ENCODE assay signal across 19 cellular contexts in the genomic region with DNA sequence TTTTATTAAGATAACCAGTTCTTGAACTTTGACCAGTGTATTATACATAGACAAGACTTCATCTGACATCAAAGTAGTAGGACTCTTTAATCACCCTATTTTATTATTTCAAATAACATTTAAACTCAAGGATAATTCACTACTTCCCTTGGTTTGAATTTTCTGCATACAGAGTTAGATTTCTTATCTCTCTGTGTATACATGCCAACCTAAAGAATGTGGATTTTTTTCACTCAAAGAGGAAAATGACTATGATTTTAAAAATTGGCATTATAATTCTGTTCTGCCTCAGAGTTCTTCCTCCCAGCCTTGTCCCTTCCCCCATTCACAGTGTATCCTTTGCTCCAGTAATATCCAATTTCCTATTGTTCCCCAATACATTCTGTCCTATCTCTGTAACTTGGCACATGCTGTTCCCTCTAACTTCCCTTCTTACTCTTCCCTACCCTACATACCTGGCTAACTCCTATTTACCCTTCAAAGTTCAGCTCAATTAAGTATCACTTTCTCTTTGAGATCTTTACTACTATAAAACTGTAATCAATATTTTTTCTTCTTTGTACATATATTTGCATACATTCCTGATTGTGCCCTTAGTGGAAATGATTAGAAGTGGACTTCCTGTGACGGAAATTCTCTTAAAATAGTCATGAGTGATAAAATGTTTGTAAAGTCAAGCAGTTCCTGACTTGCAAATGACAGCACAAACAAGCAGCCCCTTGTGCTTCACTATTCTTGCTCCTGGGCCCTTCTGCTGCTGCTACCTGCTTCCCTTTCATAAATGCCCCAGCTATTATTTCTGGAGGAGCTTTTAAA. TPM values are rescaled to one million over a fixed set of nuclear protein-coding genes. Genes with fewer than 3 reads are reported as not detected.
DNase-seq lines count a peak whose midpoint lies in the region; ATAC-seq, FAIRE-seq and TF ChIP-seq lines count a peak whose summit lies in the region.
"Had no signal": no experiment of that assay in that cellular context is flagged by ENCODE, and none has a peak within 500 bp of the region (broad histone marks: within the 10 kb centered on the region; RNA-seq: fewer than 3 reads in every experiment).

No MANE protein-coding gene starts in this region.

- no peak for TF ChIP-seq RAD21 in K562 (CRISPR knock-in tag; conservative IDR thresholded peaks at IDR 0.05 in 1 of 2, IDR thresholded peaks at IDR 0.05 in 1 of 2)
- no peak for TF ChIP-seq RAD21 in liver (IDR thresholded peaks at IDR 0.05)

- no peak for TF ChIP-seq POLR2A in K562 (conservative IDR thresholded peaks at IDR 0.05)

- H3K79me2 ChIP-seq in K562 (ENCODE audit: control insufficient read depth, insufficient read depth, low read length), result no peaks in the 10 kb centered on the region

- H3K4me1 ChIP-seq in HEK293 (ENCODE audit: control insufficient read depth, insufficient read depth, low read length) (no peaks in the 10 kb centered on the region), K562 (replicated peaks in 1 of 2; ENCODE audit: control insufficient read depth in 2 of 2, insufficient read depth in 2 of 2, low read length in 2 of 2) (peaks cover 0 to 21% of the 10 kb centered on the region in 2 experiments; a peak in 2 of 5 replicates), liver (ENCODE audit: control insufficient read depth in 4 of 4, insufficient read depth in 4 of 4, low read length in 3 of 4) (peaks cover 0 to 15% (median 10%) of the 10 kb centered on the region in 4 donors)

- H3K27ac ChIP-seq in HEK293 (ENCODE audit: extremely low read depth, low read depth, low read length) (no peak overlapping the region), K562 (ENCODE audit: extremely low read depth, low read depth, low read length) (no peak overlapping the region), liver (ENCODE audit: low read depth in 1 of 2, low read length in 2 of 2) (peak overlapping the region in 1 of 2 donors; percentile 37)

- no TSS peak for BruUV-seq in K562 (replicated peaks; lab: Mats Ljungman, UMichigan)

- H4K20me1 ChIP-seq in K562 (replicated peaks; ENCODE audit: control insufficient read depth, insufficient read depth, low read length), result no peaks in the 10 kb centered on the region

- H3K27me3 ChIP-seq in K562 (ENCODE audit: control insufficient read depth in 2 of 2, insufficient read depth in 2 of 2, low read length in 2 of 2) (no peaks in the 10 kb centered on the region), liver (ENCODE audit: control insufficient read depth in 4 of 4, insufficient read depth in 4 of 4, low read length in 3 of 4) (no peaks in the 10 kb centered on the region)

- H3K9me1 ChIP-seq in K562 (ENCODE audit: control insufficient read depth, insufficient read depth, low read length), result no peaks in the 10 kb centered on the region

- H3K27me3 Mint-ChIP-seq in nephron progenitor cell (ENCODE audit: low read depth, poor library complexity), result no peaks in the 10 kb centered on the region
- no peaks in the 10 kb centered on the region for H3K27me3 Mint-ChIP-seq in activated T-cell treated with anti-CD3 and anti-CD28 coated beads, Interleukin-2, amount 50 U/mL, for 4 hours (ENCODE audit: low read depth)
- H3K27me3 Mint-ChIP-seq: CD4-positive, alpha-beta T cell had no signal

- no peak overlapping the region for H2AFZ ChIP-seq in K562 (ENCODE audit: low read depth, low read length)

- 21% methylated on average over 1 of the region's 1 CpG for WGBS in K562 (ENCODE audit: insufficient coverage, low coverage, missing lambda C conversion rate)
- 72% methylated on average over 1 of the region's 1 CpG for WGBS in liver

- H3K4me2 ChIP-seq in K562 (ENCODE audit: insufficient read depth, low read length), result 0 out of 2 replicates have a peak overlapping the region, but pooled peaks have one; percentile 25

- no peak for FAIRE-seq in K562 (lab: Jason Lieb, UNC)
- FAIRE-seq: G401.6 had no signal

- no peak overlapping the region for H3K9ac ChIP-seq in K562 (ENCODE audit: insufficient read depth in 1 of 2, low read depth in 2 of 2, low read length in 2 of 2)
- H3K9ac ChIP-seq in liver (ENCODE audit: low read depth in 1 of 2, low read length in 2 of 2), result no peak overlapping the region

- DNase-seq in K562 (ENCODE audit: extremely low read depth in 1 of 4, low spot score in 3 of 4) (no peak), nephron progenitor cell (no peak), CD1c-positive myeloid dendritic cell (ENCODE audit: extremely low spot score) (no peak)
- no peak for DNase-seq in effector CD4-positive, alpha-beta T cell
- no peak for DNase-seq in activated T-cell treated with anti-CD3 and anti-CD28 coated beads, Interleukin-2, amount 50 U/mL, for 4 hours
- DNase-seq: ACHN; CD4-positive, alpha-beta T cell; DMS79; H9; NCI-H1417; NCI-H1930; NCI-H2171 treated with DMSO at 0.1 percent for 48 hours; NCI-H774; SIG-M5 had no signal

- H3K36me3 Mint-ChIP-seq in nephron progenitor cell (ENCODE audit: low read depth), result no peaks in the 10 kb centered on the region
- H3K36me3 Mint-ChIP-seq in activated T-cell treated with anti-CD3 and anti-CD28 coated beads, Interleukin-2, amount 50 U/mL, for 4 hours (ENCODE audit: insufficient read depth), result no peaks in the 10 kb centered on the region

- peak overlapping the region; percentile 72 for H3K27ac Mint-ChIP-seq in nephron progenitor cell
- H3K27ac Mint-ChIP-seq: CD4-positive, alpha-beta T cell had no signal

- H3K36me3 ChIP-seq in HEK293 (ENCODE audit: control insufficient read depth in 2 of 2, insufficient read depth in 1 of 2, low read length in 2 of 2) (no peaks in the 10 kb centered on the region), K562 (ENCODE audit: control insufficient read depth, insufficient read depth, low read length) (no peaks in the 10 kb centered on the region), liver (ENCODE audit: control insufficient read depth in 4 of 4, insufficient read depth in 3 of 4, low read depth in 1 of 4, low read length in 3 of 4) (no peaks in the 10 kb centered on the region)

- no peaks in the 10 kb centered on the region for H3K9me3 Mint-ChIP-seq in nephron progenitor cell
- no peaks in the 10 kb centered on the region for H3K9me3 Mint-ChIP-seq in activated T-cell treated with anti-CD3 and anti-CD28 coated beads, Interleukin-2, amount 50 U/mL, for 4 hours
- H3K9me3 Mint-ChIP-seq: CD4-positive, alpha-beta T cell; H9 had no signal

- no peak for TF ChIP-seq EP300 in K562 (IDR thresholded peaks at IDR 0.05; ENCODE audit: low read length)

- ATAC-seq in K562 (no peak; the same call in 1 of the 3 replicates), GM21515 (IDR thresholded peaks at IDR 0.05; ENCODE audit: unreplicated experiment) (no peak)
- no peak for ATAC-seq in activated T-cell treated with anti-CD3 and anti-CD28 coated beads, Interleukin-2, amount 50 U/mL, for 4 hours
- ATAC-seq: Panc1 had no signal

- no peaks in the 10 kb centered on the region for H3K9me3 ChIP-seq in HEK293 (ENCODE audit: control insufficient read depth, insufficient read depth, low read depth, low read length)
- H3K9me3 ChIP-seq in K562 (replicated peaks; ENCODE audit: control insufficient read depth, insufficient read depth, low read depth, low read length), result no peaks in the 10 kb centered on the region
- no peaks in the 10 kb centered on the region for H3K9me3 ChIP-seq in liver (ENCODE audit: control insufficient read depth in 4 of 4, low read length in 3 of 4)

- TF ChIP-seq CTCF in HEK293 (tag by site-specific recombination; IDR thresholded peaks at IDR 0.05), result no peak
- TF ChIP-seq CTCF in K562 (IDR thresholded peaks at IDR 0.05 in 2 of 3, conservative IDR thresholded peaks at IDR 0.05 in 1 of 3; ENCODE audit: insufficient read depth in 2 of 3, low read depth in 1 of 3, low read length in 3 of 3), result no peak
- TF ChIP-seq CTCF in liver (IDR thresholded peaks at IDR 0.05; ENCODE audit: low read depth, low read length, missing input control), result no peak
- TF ChIP-seq CTCF in nephron progenitor cell (IDR thresholded peaks at IDR 0.05), result no peak

- CTCF ChIA-PET in HEK293 (lab: Yijun Ruan, JAX), result interaction anchor here (0.6 to 1.0 kb wide), 2 partner anchors 9 to 49 kb away, joined by 3 to 10 read pairs; no protein-coding TSS in a partner anchor
- CTCF ChIA-PET in K562 (lab: Yijun Ruan, JAX; ENCODE audit: low intra/inter-chr PET ratio), result no interaction called here

- no peak overlapping the region for H3K4me3 Mint-ChIP-seq in nephron progenitor cell
- H3K4me3 Mint-ChIP-seq in activated T-cell treated with anti-CD3 and anti-CD28 coated beads, Interleukin-2, amount 50 U/mL, for 4 hours, result no peak overlapping the region
- H3K4me3 Mint-ChIP-seq: CD4-positive, alpha-beta T cell; H9 had no signal

- peaks cover 17% of the 10 kb centered on the region for H3K4me1 Mint-ChIP-seq in nephron progenitor cell
- peaks cover 4% of the 10 kb centered on the region for H3K4me1 Mint-ChIP-seq in activated T-cell treated with anti-CD3 and anti-CD28 coated beads, Interleukin-2, amount 50 U/mL, for 4 hours (ENCODE audit: low read depth)

- POLR2A ChIA-PET in HEK293 (lab: Yijun Ruan, JAX) (interaction anchor here (0.5 kb wide), 1 partner anchor 43 kb away, joined by 4 read pairs; no protein-coding TSS in a partner anchor), K562 (lab: Yijun Ruan, JAX) (no interaction called here)

- H3K4me3 ChIP-seq in HEK293 (ENCODE audit: low read depth, low read length), result no peak overlapping the region
- H3K4me3 ChIP-seq in K562, result no peak overlapping the region
- no peak overlapping the region for H3K4me3 ChIP-seq in liver (ENCODE audit: low read depth in 1 of 3, low read length in 3 of 3)

- intact Hi-C loops in K562 (cut with micrococcal nuclease), result loop anchor here (10.0 kb wide), 1 partner anchor 192 kb away; a partner anchor contains a TSS

- in situ Hi-C loops in K562 (cut with MboI), result no loop called here

RNA-seq across cellular contexts. Expression of a gene that starts 38.1 kb away (rescaled TPM):
- 58.3 and 148 TPM in 2 replicates for total RNA-seq in K562 (2011; cell fraction: chromatin; rRNA removed; ENCODE audit: low replicate concordance)
- total RNA-seq in K562 (2011; cell fraction: nucleolus; rRNA removed), result 21.2 and 29.9 TPM in 2 replicates
- total RNA-seq in K562 (2011; cell fraction: nucleoplasm; rRNA removed), result 52.6 and 70.1 TPM in 2 replicates
- 13.6 and 15.3 TPM in 2 replicates for total RNA-seq in K562 (2014; rRNA removed)
- 24.4 and 26.2 TPM in 2 replicates for total RNA-seq in K562 (2014; rRNA removed; fragmentation: Illumina TruSeq; extraction: Trizol)
- total RNA-seq in K562 (2015; rRNA removed; fragmentation: Illumina TruSeq; extraction: Trizol), result 26.2 and 31.8 TPM in 2 replicates
- 13.8 and 13.9 TPM in 2 replicates for total RNA-seq in K562 (2021)
- polyA plus RNA-seq in K562 (2011; rRNA removed), result 19.3 and 26.0 TPM in 2 replicates
- polyA plus RNA-seq in K562 (2011; cell fraction: cytosol; rRNA removed), result 4.9 and 9.3 TPM in 2 replicates
- polyA plus RNA-seq in K562 (2011; cell fraction: nucleus; rRNA removed), result 16.9 and 17.1 TPM in 2 replicates
- polyA plus RNA-seq in K562 (2012), result 8.7 and 11.1 TPM in 2 replicates
- polyA plus RNA-seq in K562 (2014; fragmentation: Illumina TruSeq; extraction: Trizol), result 12.2 and 14.5 TPM in 2 replicates
- 1 to 10 TPM; 4.8 to 6.7 TPM for polyA plus RNA-seq in K562 (2014; fragmentation: Nextera tagmentation; extraction: Ambion mirVana)
- polyA plus RNA-seq in K562 (2014; rRNA removed), result 9.5 and 13.3 TPM in 2 replicates
- 63.2 and 72.7 TPM in 2 replicates for polyA minus RNA-seq in K562 (2011; rRNA and poly(A)+ RNA removed)
- 15.4 and 29.7 TPM in 2 replicates for polyA minus RNA-seq in K562 (2011; cell fraction: cytosol; rRNA and poly(A)+ RNA removed)
- polyA minus RNA-seq in K562 (2011; cell fraction: nucleus; rRNA and poly(A)+ RNA removed), result 39.0 and 62.6 TPM in 2 replicates
- 10 to 100 TPM; 20.5 to 54.9 TPM for total RNA-seq in liver
- polyA plus RNA-seq in liver, result 1 to 10 TPM; 6.9 to 9.1 TPM
- total RNA-seq in activated T-cell treated with anti-CD3 and anti-CD28 coated beads, Interleukin-2, amount 50 U/mL, for 4 hours, result 10 to 100 TPM in 1 of 3 donors, 1 to 10 TPM in 2; 9.0 to 11.3 (median 9.7) TPM
